9 cellular contexts compared by ENCODE assay signal in genomic region chrX:119654112-119654531, GRCh38. TPM values are rescaled to one million over a fixed set of nuclear protein-coding genes. Genes with fewer than 3 reads are reported as not detected.
DNase-seq lines count a peak whose midpoint lies in the region; ATAC-seq and TF ChIP-seq lines count a peak whose summit lies in the region.
"Had no signal": no experiment of that assay in that cellular context is flagged by ENCODE, and none has a peak within 500 bp of the region (broad histone marks: within the 10 kb centered on the region; RNA-seq: fewer than 3 reads in every experiment).

No MANE protein-coding gene starts in this region.

- H3K27me3 Mint-ChIP-seq in dendritic cell treated with granulocyte-macrophage colony-stimulating factor and Interleukin-4, amounts not matched to agents 40 ng/mL and 50 ng/mL, for 4 days: no peaks in the 10 kb centered on the region
- H3K27me3 Mint-ChIP-seq in mesothelial cell of epicardium (ENCODE audit: low read depth): no peaks in the 10 kb centered on the region

- H3K27ac ChIP-seq in uterus: peak overlapping the region; percentile 42 to 57

- no peak overlapping the region for H3K4me3 Mint-ChIP-seq in dendritic cell treated with granulocyte-macrophage colony-stimulating factor and Interleukin-4, amounts not matched to agents 40 ng/mL and 50 ng/mL, for 4 days
- H3K4me3 Mint-ChIP-seq in mesothelial cell of epicardium: no peak overlapping the region

- no peak overlapping the region for H3K4me3 ChIP-seq in uterus

- no peak for TF ChIP-seq CTCF in mesothelial cell of epicardium (IDR thresholded peaks at IDR 0.05; ENCODE audit: unreplicated experiment)
- peak in 2 of 4 experiments; percentile 23 to 31 for TF ChIP-seq CTCF in uterus (IDR thresholded peaks at IDR 0.05)

- no peaks in the 10 kb centered on the region for H3K9me3 ChIP-seq in uterus

- H3K4me1 Mint-ChIP-seq in dendritic cell treated with granulocyte-macrophage colony-stimulating factor and Interleukin-4, amounts not matched to agents 40 ng/mL and 50 ng/mL, for 4 days (ENCODE audit: low read depth): peaks cover 13% of the 10 kb centered on the region
- peaks cover 22% of the 10 kb centered on the region for H3K4me1 Mint-ChIP-seq in mesothelial cell of epicardium

- peaks cover 74% of the 10 kb centered on the region for H3K36me3 Mint-ChIP-seq in dendritic cell treated with granulocyte-macrophage colony-stimulating factor and Interleukin-4, amounts not matched to agents 40 ng/mL and 50 ng/mL, for 4 days (ENCODE audit: low read depth)
- H3K36me3 Mint-ChIP-seq in mesothelial cell of epicardium: peaks cover 23% of the 10 kb centered on the region

- H3K36me3 ChIP-seq in uterus: no peaks in the 10 kb centered on the region

- H3K9me3 Mint-ChIP-seq in dendritic cell treated with granulocyte-macrophage colony-stimulating factor and Interleukin-4, amounts not matched to agents 40 ng/mL and 50 ng/mL, for 4 days: no peaks in the 10 kb centered on the region
- peaks cover 28% of the 10 kb centered on the region for H3K9me3 Mint-ChIP-seq in mesothelial cell of epicardium

- H3K4me1 ChIP-seq in uterus: no peaks in the 10 kb centered on the region

- no peak for ATAC-seq in GM18873 (IDR thresholded peaks at IDR 0.05; ENCODE audit: low FRiP score, unreplicated experiment)

- intact Hi-C loops in dendritic cell treated with granulocyte-macrophage colony-stimulating factor and Interleukin-4, amounts not matched to agents 40 ng/mL and 50 ng/mL, for 4 days (cut with micrococcal nuclease): no loop called here
- intact Hi-C loops in uterus (cut with DNase I; ENCODE audit: low total_unique reads): no loop called here

- peak; percentile 4 for DNase-seq in stimulated activated CD4-positive, alpha-beta T cell treated with anti-CD3 and anti-CD28 coated beads, Interleukin-4, amount 100 ng/mL, for 1 hour
- DNase-seq in stimulated activated CD4-positive, alpha-beta T cell treated with anti-CD3 and anti-CD28 coated beads, Interleukin-12 subunit alpha, Interleukin-12 subunit beta, amount 100 ng/mL, for 4 hours: no peak
- DNase-seq in mesothelial cell of epicardium (ENCODE audit: low spot score in 2 of 2, unreplicated experiment in 2 of 2) (peak in 1 of 2 experiments; percentile 48), uterus (peak; percentile 72 to 78), NCI-H1436 (lab: John Stamatoyannopoulos, UW) (no peak), NCI-H2107 treated with DMSO at 0.1 percent for 48 hours (lab: John Stamatoyannopoulos, UW; ENCODE audit: unreplicated experiment) (no peak)
- DNase-seq: activated gamma-delta T cell treated with Interleukin-2 at 50 U/mL for 16 hours had no signal

- no peak for TF ChIP-seq POLR2A in uterus (IDR thresholded peaks at IDR 0.05)

- H3K27ac Mint-ChIP-seq in dendritic cell treated with granulocyte-macrophage colony-stimulating factor and Interleukin-4, amounts not matched to agents 40 ng/mL and 50 ng/mL, for 4 days: peak overlapping the region; percentile 38
- H3K27ac Mint-ChIP-seq in mesothelial cell of epicardium: peak overlapping the region; percentile 77

- no peaks in the 10 kb centered on the region for H3K27me3 ChIP-seq in uterus

RNA-seq across cellular contexts. Expression of gene SEPTIN6, which starts 38.8 kb away (rescaled TPM):
- 57.6 to 62.7 TPM (median 58.1 TPM) in 3 replicates for total RNA-seq in mesothelial cell of epicardium
- total RNA-seq in uterus: 10 to 100 TPM in 2 of 4 donors, 1 to 10 TPM in 2; 1.8 to 34.8 (median 15.5) TPM

RNA-seq across cellular contexts. Expression of gene NKRF, which starts 47.9 kb away (rescaled TPM):
- total RNA-seq in mesothelial cell of epicardium (11.0 to 11.6 TPM (median 11.0 TPM) in 3 replicates), uterus (10 to 100 TPM in 1 of 4 donors, 1 to 10 TPM in 2, under 1 TPM in 1; 0.29 to 10.5 (median 6.0) TPM)

Comparison
In these comparisons a context has a peak if more than half of its experiments do, and no peak if none do; other contexts are left out.
1. DNase-seq: peak in stimulated activated CD4-positive, alpha-beta T cell treated with anti-CD3 and anti-CD28 coated beads, Interleukin-4, amount 100 ng/mL, for 1 hour (single experiment) and uterus (2 of 2); none in stimulated activated CD4-positive, alpha-beta T cell treated with anti-CD3 and anti-CD28 coated beads, Interleukin-12 subunit alpha, Interleukin-12 subunit beta, amount 100 ng/mL, for 4 hours (single experiment), NCI-H1436 (single experiment) and NCI-H2107 treated with DMSO at 0.1 percent for 48 hours (single experiment).